Comparison of ENCODE assay signal across 11 cellular contexts in the genomic region with DNA sequence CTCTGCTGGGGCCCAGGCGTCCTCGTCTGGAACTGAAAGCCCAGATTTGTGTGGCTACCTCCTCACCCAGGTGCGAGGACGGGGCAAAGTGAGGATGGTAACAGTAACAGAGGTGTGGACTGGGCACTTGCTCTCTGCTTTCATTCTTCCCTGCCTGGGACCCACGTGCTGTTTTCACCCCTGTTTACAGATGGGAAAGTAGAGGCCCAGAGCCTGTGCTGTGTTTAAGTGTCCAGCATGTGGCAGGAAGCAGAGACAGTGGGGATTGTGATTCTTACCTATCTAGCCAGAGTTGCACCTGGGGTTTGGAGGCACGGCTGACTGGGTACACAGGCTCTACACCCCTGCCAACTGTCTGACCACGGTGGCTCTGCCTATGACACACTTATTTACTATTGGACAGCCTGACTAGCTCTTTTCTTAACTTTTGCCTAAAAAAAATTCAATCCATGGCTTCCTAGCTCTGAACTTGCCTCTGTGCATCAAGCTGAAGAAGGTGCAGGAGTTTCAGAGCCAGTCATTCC.
DNase-seq lines count a peak whose midpoint lies in the region; ATAC-seq and TF ChIP-seq lines count a peak whose summit lies in the region.
"Had no signal": no experiment of that assay in that cellular context is flagged by ENCODE, and none has a peak within 500 bp of the region (broad histone marks: within the 10 kb centered on the region; RNA-seq: fewer than 3 reads in every experiment).

No MANE protein-coding gene starts in this region.

- TF ChIP-seq CTCF in heart left ventricle (IDR thresholded peaks at IDR 0.05): no peak
- TF ChIP-seq CTCF in liver (IDR thresholded peaks at IDR 0.05; ENCODE audit: low read depth, low read length, missing input control): no peak
- no peak for TF ChIP-seq CTCF in upper lobe of right lung (IDR thresholded peaks at IDR 0.05)

- H3K36me3 ChIP-seq in heart left ventricle: peaks cover 0 to 8% (median 0%) of the 10 kb centered on the region in 9 donors
- no peaks in the 10 kb centered on the region for H3K36me3 ChIP-seq in SJCRH30
- no peaks in the 10 kb centered on the region for H3K36me3 ChIP-seq in liver (ENCODE audit: control insufficient read depth in 4 of 4, insufficient read depth in 3 of 4, low read depth in 1 of 4, low read length in 3 of 4)
- H3K36me3 ChIP-seq in upper lobe of right lung: no peaks in the 10 kb centered on the region

- H3K27ac ChIP-seq in heart left ventricle (peak overlapping the region in 11 of 12 donors; percentile 7 to 79 (median 53)), SJCRH30 (peak overlapping the region; percentile 48), liver (ENCODE audit: low read depth in 1 of 2, low read length in 2 of 2) (peak overlapping the region; percentile 54 to 73), upper lobe of right lung (peak overlapping the region; percentile 17)
- H3K27ac ChIP-seq: HL-60 had no signal

- H3K4me1 ChIP-seq in heart left ventricle (peaks cover 3 to 59% (median 38%) of the 10 kb centered on the region in 12 donors), SJCRH30 (peaks cover 45% of the 10 kb centered on the region), liver (ENCODE audit: control insufficient read depth in 4 of 4, insufficient read depth in 4 of 4, low read length in 3 of 4) (peaks cover 3 to 15% (median 6%) of the 10 kb centered on the region in 4 donors), upper lobe of right lung (peaks cover 36% of the 10 kb centered on the region)

- H3K9ac ChIP-seq in liver (ENCODE audit: low read depth in 1 of 2, low read length in 2 of 2): no peak overlapping the region

- WGBS in heart left ventricle, 4 donors: 74 to 84% (median 82%) methylated on average over 6 to 7 of the region's 7 CpGs
- 87% methylated on average over 7 of the region's 7 CpGs for WGBS in liver

- H3K4me3 ChIP-seq in heart left ventricle: no peak overlapping the region
- no peak overlapping the region for H3K4me3 ChIP-seq in SJCRH30
- no peak overlapping the region for H3K4me3 ChIP-seq in liver (ENCODE audit: low read depth in 1 of 3, low read length in 3 of 3)
- no peak overlapping the region for H3K4me3 ChIP-seq in upper lobe of right lung

- no peak for DNase-seq in heart left ventricle
- DNase-seq in left ventricle myocardium superior: no peak
- DNase-seq in SJCRH30: no peak
- DNase-seq in upper lobe of right lung: no peak
- DNase-seq in 8988T: no peak
- DNase-seq: CD4-positive, alpha-beta T cell; NCI-H510A had no signal

- no peak for TF ChIP-seq RAD21 in liver (IDR thresholded peaks at IDR 0.05)

- H3K27me3 ChIP-seq in heart left ventricle: no peaks in the 10 kb centered on the region
- H3K27me3 ChIP-seq in SJCRH30: no peaks in the 10 kb centered on the region
- no peaks in the 10 kb centered on the region for H3K27me3 ChIP-seq in liver (ENCODE audit: control insufficient read depth in 4 of 4, insufficient read depth in 4 of 4, low read length in 3 of 4)
- no peaks in the 10 kb centered on the region for H3K27me3 ChIP-seq in upper lobe of right lung

- no peak for TF ChIP-seq POLR2A in heart left ventricle (IDR thresholded peaks at IDR 0.05)

- no peaks in the 10 kb centered on the region for H3K9me3 ChIP-seq in heart left ventricle
- no peaks in the 10 kb centered on the region for H3K9me3 ChIP-seq in SJCRH30 (replicated peaks)
- H3K9me3 ChIP-seq in liver (ENCODE audit: control insufficient read depth in 4 of 4, low read length in 3 of 4): no peaks in the 10 kb centered on the region
- H3K9me3 ChIP-seq in upper lobe of right lung: no peaks in the 10 kb centered on the region

- ATAC-seq in heart left ventricle (no peak), left ventricle myocardium superior (no peak), upper lobe of right lung (no peak), HG03196 (IDR thresholded peaks at IDR 0.05; ENCODE audit: unreplicated experiment) (no peak), GM18873 (IDR thresholded peaks at IDR 0.05; ENCODE audit: low FRiP score, unreplicated experiment) (no peak)

- intact Hi-C loops in heart left ventricle (cut with DNase I): loop anchor here in 8 of 10 donors (2.0 to 10.0 kb wide), 10 partner anchors 59 to 255 kb away; a partner anchor contains a TSS
- intact Hi-C loops in left ventricle myocardium superior (cut with micrococcal nuclease): no loop called here
- intact Hi-C loops in upper lobe of right lung (cut with DNase I): no loop called here

TF ChIP-seq in liver, 16 proteins besides CTCF, POLR2A, EP300 and RAD21:
- TF ChIP-seq YY1 (IDR thresholded peaks at IDR 0.05) (no peak), EGR1 (IDR thresholded peaks at IDR 0.05; ENCODE audit: low read depth in 2 of 2) (no peak), HNF4A (conservative IDR thresholded peaks at IDR 0.05) (no peak), FOXA1 (IDR thresholded peaks at IDR 0.05) (no peak), JUND (IDR thresholded peaks at IDR 0.05) (no peak), HNF4G (IDR thresholded peaks at IDR 0.05) (no peak), FOXA2 (IDR thresholded peaks at IDR 0.05) (no peak), GABPA (IDR thresholded peaks at IDR 0.05 in 1 of 2, conservative IDR thresholded peaks at IDR 0.05 in 1 of 2) (no peak), NR2F2 (IDR thresholded peaks at IDR 0.05) (no peak), SP1 (IDR thresholded peaks at IDR 0.05) (no peak), RXRA (IDR thresholded peaks at IDR 0.05) (no peak), TAF1 (conservative IDR thresholded peaks at IDR 0.05) (no peak)
- TF ChIP-seq, protein P1, sequence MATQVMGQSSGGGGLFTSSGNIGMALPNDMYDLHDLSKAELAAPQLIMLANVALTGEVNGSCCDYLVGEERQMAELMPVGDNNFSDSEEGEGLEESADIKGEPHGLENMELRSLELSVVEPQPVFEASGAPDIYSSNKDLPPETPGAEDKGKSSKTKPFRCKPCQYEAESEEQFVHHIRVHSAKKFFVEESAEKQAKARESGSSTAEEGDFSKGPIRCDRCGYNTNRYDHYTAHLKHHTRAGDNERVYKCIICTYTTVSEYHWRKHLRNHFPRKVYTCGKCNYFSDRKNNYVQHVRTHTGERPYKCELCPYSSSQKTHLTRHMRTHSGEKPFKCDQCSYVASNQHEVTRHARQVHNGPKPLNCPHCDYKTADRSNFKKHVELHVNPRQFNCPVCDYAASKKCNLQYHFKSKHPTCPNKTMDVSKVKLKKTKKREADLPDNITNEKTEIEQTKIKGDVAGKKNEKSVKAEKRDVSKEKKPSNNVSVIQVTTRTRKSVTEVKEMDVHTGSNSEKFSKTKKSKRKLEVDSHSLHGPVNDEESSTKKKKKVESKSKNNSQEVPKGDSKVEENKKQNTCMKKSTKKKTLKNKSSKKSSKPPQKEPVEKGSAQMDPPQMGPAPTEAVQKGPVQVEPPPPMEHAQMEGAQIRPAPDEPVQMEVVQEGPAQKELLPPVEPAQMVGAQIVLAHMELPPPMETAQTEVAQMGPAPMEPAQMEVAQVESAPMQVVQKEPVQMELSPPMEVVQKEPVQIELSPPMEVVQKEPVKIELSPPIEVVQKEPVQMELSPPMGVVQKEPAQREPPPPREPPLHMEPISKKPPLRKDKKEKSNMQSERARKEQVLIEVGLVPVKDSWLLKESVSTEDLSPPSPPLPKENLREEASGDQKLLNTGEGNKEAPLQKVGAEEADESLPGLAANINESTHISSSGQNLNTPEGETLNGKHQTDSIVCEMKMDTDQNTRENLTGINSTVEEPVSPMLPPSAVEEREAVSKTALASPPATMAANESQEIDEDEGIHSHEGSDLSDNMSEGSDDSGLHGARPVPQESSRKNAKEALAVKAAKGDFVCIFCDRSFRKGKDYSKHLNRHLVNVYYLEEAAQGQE (IDR thresholded peaks at IDR 0.05): no peak
- TF ChIP-seq, protein P2, sequence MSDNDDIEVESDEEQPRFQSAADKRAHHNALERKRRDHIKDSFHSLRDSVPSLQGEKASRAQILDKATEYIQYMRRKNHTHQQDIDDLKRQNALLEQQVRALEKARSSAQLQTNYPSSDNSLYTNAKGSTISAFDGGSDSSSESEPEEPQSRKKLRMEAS (IDR thresholded peaks at IDR 0.05): no peak
- TF ChIP-seq, protein P3, sequence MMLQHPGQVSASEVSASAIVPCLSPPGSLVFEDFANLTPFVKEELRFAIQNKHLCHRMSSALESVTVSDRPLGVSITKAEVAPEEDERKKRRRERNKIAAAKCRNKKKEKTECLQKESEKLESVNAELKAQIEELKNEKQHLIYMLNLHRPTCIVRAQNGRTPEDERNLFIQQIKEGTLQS (IDR thresholded peaks at IDR 0.05): no peak
- TF ChIP-seq, protein P4, sequence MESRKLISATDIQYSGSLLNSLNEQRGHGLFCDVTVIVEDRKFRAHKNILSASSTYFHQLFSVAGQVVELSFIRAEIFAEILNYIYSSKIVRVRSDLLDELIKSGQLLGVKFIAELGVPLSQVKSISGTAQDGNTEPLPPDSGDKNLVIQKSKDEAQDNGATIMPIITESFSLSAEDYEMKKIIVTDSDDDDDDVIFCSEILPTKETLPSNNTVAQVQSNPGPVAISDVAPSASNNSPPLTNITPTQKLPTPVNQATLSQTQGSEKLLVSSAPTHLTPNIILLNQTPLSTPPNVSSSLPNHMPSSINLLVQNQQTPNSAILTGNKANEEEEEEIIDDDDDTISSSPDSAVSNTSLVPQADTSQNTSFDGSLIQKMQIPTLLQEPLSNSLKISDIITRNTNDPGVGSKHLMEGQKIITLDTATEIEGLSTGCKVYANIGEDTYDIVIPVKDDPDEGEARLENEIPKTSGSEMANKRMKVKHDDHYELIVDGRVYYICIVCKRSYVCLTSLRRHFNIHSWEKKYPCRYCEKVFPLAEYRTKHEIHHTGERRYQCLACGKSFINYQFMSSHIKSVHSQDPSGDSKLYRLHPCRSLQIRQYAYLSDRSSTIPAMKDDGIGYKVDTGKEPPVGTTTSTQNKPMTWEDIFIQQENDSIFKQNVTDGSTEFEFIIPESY (IDR thresholded peaks at IDR 0.05): no peak
TF ChIP-seq in liver: peak in this region for 0.

Comparison
In these comparisons a context has a peak if more than half of its experiments do, and no peak if none do; other contexts are left out.
1. intact Hi-C loops: an anchor here in heart left ventricle (2.0 to 10.0 kb wide); none called in left ventricle myocardium superior and upper lobe of right lung.